ENCODE assay signal across 1 cellular context in genomic region chr5:180305481-180305880, GRCh38.
TF ChIP-seq lines count a peak whose summit lies in the region.

No MANE protein-coding gene starts in this region.

TF ChIP-seq in SK-N-SH treated with all-trans-retinoic acid at 6 μM for 48 hours, 23 proteins besides CTCF, POLR2A, EP300 and RAD21 (continued from another document):
- TF ChIP-seq PATZ1 (CRISPR knock-in tag; IDR thresholded peaks at IDR 0.05; ENCODE audit: borderline replicate concordance) (no peak), BACH2 (CRISPR knock-in tag; IDR thresholded peaks at IDR 0.05; ENCODE audit: borderline replicate concordance) (no peak), TCF4 (CRISPR knock-in tag; IDR thresholded peaks at IDR 0.05; ENCODE audit: borderline replicate concordance) (no peak), POU6F1 (CRISPR knock-in tag; IDR thresholded peaks at IDR 0.05; ENCODE audit: borderline replicate concordance, low read depth) (no peak), ZC3H10 (CRISPR knock-in tag; IDR thresholded peaks at IDR 0.05) (no peak), CREB5 (CRISPR knock-in tag; IDR thresholded peaks at IDR 0.05; ENCODE audit: low read depth) (no peak), ZNF70 (CRISPR knock-in tag; IDR thresholded peaks at IDR 0.05) (no peak), ESRRG (CRISPR knock-in tag; IDR thresholded peaks at IDR 0.05) (no peak), CSRNP3 (CRISPR knock-in tag; IDR thresholded peaks at IDR 0.05) (no peak), ZFP3 (CRISPR knock-in tag; IDR thresholded peaks at IDR 0.05) (no peak), ARNTL (CRISPR knock-in tag; IDR thresholded peaks at IDR 0.05; ENCODE audit: borderline replicate concordance, low read depth) (no peak), ZFP30 (CRISPR knock-in tag; IDR thresholded peaks at IDR 0.05) (no peak)
